In the genomic region with DNA sequence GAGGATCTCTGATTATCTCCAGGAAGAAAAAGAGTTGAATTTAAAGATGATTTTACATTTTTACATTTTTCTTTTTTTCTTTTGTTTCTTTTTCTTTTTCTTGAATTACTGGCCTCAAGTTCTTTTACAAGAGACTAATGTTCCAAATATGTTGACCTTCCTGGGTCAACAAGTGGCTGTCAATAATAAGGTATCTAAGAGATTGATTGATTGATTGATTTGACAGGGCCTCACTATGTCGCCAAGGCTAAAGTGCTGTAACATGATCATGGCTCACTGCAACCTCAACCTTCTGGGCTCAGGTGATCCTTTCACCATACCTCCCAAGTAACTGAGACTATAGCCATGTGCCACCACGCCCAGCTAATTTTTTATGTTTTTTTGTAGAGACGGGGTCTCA, we compare ENCODE assay signal across 3 cellular contexts.
A peak's percentile ranks its signal among the peaks of the same experiment; 100 is the strongest.
TF ChIP-seq lines count a peak whose summit lies in the region.

No MANE protein-coding gene starts in this region.

TF ChIP-seq in HepG2, 621 proteins besides CTCF, POLR2A, EP300 and RAD21:
- TF ChIP-seq ZNF430 (CRISPR knock-in tag; IDR thresholded peaks at IDR 0.05) (no peak), ZNF878 (CRISPR knock-in tag; IDR thresholded peaks at IDR 0.05) (no peak), SOX13 (IDR thresholded peaks at IDR 0.05) (no peak), SOX13 (CRISPR knock-in tag; conservative IDR thresholded peaks at IDR 0.05 in 1 of 2, IDR thresholded peaks at IDR 0.05 in 1 of 2) (no peak), KAT2B (IDR thresholded peaks at IDR 0.05; ENCODE audit: borderline replicate concordance, low read depth, low read length) (peak; percentile 19; the same call in 1 of the 2 replicates)
- TF ChIP-seq, protein P1, sequence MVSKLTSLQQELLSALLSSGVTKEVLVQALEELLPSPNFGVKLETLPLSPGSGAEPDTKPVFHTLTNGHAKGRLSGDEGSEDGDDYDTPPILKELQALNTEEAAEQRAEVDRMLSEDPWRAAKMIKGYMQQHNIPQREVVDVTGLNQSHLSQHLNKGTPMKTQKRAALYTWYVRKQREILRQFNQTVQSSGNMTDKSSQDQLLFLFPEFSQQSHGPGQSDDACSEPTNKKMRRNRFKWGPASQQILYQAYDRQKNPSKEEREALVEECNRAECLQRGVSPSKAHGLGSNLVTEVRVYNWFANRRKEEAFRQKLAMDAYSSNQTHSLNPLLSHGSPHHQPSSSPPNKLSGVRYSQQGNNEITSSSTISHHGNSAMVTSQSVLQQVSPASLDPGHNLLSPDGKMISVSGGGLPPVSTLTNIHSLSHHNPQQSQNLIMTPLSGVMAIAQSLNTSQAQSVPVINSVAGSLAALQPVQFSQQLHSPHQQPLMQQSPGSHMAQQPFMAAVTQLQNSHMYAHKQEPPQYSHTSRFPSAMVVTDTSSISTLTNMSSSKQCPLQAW (CRISPR knock-in tag; IDR thresholded peaks at IDR 0.05), result no peak
TF ChIP-seq in HepG2: peak in this region for 1.

TF ChIP-seq in HEK293T, 16 proteins besides CTCF, POLR2A, EP300 and RAD21:
- no peak for TF ChIP-seq BHLHE40 (IDR thresholded peaks at IDR 0.05; ENCODE audit: borderline replicate concordance)
- TF ChIP-seq LEF1 (IDR thresholded peaks at IDR 0.05; ENCODE audit: borderline replicate concordance), result no peak
- TF ChIP-seq, protein P2, sequence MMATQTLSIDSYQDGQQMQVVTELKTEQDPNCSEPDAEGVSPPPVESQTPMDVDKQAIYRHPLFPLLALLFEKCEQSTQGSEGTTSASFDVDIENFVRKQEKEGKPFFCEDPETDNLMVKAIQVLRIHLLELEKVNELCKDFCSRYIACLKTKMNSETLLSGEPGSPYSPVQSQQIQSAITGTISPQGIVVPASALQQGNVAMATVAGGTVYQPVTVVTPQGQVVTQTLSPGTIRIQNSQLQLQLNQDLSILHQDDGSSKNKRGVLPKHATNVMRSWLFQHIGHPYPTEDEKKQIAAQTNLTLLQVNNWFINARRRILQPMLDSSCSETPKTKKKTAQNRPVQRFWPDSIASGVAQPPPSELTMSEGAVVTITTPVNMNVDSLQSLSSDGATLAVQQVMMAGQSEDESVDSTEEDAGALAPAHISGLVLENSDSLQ (IDR thresholded peaks at IDR 0.05), result peak; percentile 89
- TF ChIP-seq L3MBTL2 (conservative IDR thresholded peaks at IDR 0.05), result no peak
- TF ChIP-seq NFRKB (IDR thresholded peaks at IDR 0.05), result no peak

TF ChIP-seq in K562, 482 proteins besides CTCF, POLR2A, EP300 and RAD21:
- TF ChIP-seq NCOA6 (IDR thresholded peaks at IDR 0.05) (no peak), CREB1 (IDR thresholded peaks at IDR 0.05) (no peak), CREB1 (CRISPR knock-in tag; IDR thresholded peaks at IDR 0.05) (no peak), TCF7 (IDR thresholded peaks at IDR 0.05; ENCODE audit: borderline replicate concordance) (no peak), TRIM28 (IDR thresholded peaks at IDR 0.05) (no peak), KLF6 (CRISPR knock-in tag; IDR thresholded peaks at IDR 0.05; ENCODE audit: borderline replicate concordance) (no peak), ZNF347 (CRISPR knock-in tag; IDR thresholded peaks at IDR 0.05; ENCODE audit: low read depth) (no peak), RBM34 (IDR thresholded peaks at IDR 0.05; ENCODE audit: borderline replicate concordance, insufficient read depth, low read length) (no peak), FOXJ2 (tag; IDR thresholded peaks at IDR 0.05) (no peak), MEIS2 (IDR thresholded peaks at IDR 0.05; ENCODE audit: partially characterized antibody) (peak; percentile 67), TAF1 (IDR thresholded peaks at IDR 0.05; ENCODE audit: control insufficient read depth, extremely low read depth, insufficient read depth, low read length, severe bottlenecking) (no peak), SRSF7 (optimal IDR thresholded peaks at IDR 0.05; ENCODE audit: low read depth, low read length) (no peak)
- TF ChIP-seq, protein P3, sequence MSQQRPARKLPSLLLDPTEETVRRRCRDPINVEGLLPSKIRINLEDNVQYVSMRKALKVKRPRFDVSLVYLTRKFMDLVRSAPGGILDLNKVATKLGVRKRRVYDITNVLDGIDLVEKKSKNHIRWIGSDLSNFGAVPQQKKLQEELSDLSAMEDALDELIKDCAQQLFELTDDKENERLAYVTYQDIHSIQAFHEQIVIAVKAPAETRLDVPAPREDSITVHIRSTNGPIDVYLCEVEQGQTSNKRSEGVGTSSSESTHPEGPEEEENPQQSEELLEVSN (IDR thresholded peaks at IDR 0.05; ENCODE audit: borderline replicate concordance in 1 of 2, extremely low read depth in 1 of 2, insufficient read depth in 1 of 2, insufficient read length in 1 of 2, low read depth in 1 of 2, low read length in 1 of 2, poor library complexity in 1 of 2, severe bottlenecking in 1 of 2), result no peak
- TF ChIP-seq, protein P4, sequence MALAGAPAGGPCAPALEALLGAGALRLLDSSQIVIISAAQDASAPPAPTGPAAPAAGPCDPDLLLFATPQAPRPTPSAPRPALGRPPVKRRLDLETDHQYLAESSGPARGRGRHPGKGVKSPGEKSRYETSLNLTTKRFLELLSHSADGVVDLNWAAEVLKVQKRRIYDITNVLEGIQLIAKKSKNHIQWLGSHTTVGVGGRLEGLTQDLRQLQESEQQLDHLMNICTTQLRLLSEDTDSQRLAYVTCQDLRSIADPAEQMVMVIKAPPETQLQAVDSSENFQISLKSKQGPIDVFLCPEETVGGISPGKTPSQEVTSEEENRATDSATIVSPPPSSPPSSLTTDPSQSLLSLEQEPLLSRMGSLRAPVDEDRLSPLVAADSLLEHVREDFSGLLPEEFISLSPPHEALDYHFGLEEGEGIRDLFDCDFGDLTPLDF (CRISPR knock-in tag; IDR thresholded peaks at IDR 0.05), result no peak
- TF ChIP-seq, protein P5, sequence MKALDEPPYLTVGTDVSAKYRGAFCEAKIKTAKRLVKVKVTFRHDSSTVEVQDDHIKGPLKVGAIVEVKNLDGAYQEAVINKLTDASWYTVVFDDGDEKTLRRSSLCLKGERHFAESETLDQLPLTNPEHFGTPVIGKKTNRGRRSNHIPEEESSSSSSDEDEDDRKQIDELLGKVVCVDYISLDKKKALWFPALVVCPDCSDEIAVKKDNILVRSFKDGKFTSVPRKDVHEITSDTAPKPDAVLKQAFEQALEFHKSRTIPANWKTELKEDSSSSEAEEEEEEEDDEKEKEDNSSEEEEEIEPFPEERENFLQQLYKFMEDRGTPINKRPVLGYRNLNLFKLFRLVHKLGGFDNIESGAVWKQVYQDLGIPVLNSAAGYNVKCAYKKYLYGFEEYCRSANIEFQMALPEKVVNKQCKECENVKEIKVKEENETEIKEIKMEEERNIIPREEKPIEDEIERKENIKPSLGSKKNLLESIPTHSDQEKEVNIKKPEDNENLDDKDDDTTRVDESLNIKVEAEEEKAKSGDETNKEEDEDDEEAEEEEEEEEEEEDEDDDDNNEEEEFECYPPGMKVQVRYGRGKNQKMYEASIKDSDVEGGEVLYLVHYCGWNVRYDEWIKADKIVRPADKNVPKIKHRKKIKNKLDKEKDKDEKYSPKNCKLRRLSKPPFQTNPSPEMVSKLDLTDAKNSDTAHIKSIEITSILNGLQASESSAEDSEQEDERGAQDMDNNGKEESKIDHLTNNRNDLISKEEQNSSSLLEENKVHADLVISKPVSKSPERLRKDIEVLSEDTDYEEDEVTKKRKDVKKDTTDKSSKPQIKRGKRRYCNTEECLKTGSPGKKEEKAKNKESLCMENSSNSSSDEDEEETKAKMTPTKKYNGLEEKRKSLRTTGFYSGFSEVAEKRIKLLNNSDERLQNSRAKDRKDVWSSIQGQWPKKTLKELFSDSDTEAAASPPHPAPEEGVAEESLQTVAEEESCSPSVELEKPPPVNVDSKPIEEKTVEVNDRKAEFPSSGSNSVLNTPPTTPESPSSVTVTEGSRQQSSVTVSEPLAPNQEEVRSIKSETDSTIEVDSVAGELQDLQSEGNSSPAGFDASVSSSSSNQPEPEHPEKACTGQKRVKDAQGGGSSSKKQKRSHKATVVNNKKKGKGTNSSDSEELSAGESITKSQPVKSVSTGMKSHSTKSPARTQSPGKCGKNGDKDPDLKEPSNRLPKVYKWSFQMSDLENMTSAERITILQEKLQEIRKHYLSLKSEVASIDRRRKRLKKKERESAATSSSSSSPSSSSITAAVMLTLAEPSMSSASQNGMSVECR (CRISPR knock-in tag; IDR thresholded peaks at IDR 0.05), result no peak
- TF ChIP-seq, protein P6, sequence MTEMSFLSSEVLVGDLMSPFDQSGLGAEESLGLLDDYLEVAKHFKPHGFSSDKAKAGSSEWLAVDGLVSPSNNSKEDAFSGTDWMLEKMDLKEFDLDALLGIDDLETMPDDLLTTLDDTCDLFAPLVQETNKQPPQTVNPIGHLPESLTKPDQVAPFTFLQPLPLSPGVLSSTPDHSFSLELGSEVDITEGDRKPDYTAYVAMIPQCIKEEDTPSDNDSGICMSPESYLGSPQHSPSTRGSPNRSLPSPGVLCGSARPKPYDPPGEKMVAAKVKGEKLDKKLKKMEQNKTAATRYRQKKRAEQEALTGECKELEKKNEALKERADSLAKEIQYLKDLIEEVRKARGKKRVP (CRISPR knock-in tag; IDR thresholded peaks at IDR 0.05), result no peak
- TF ChIP-seq, protein P2 (IDR thresholded peaks at IDR 0.05), result peak; percentile 49; the same call in 1 of the 2 replicates
- TF ChIP-seq, protein P7, sequence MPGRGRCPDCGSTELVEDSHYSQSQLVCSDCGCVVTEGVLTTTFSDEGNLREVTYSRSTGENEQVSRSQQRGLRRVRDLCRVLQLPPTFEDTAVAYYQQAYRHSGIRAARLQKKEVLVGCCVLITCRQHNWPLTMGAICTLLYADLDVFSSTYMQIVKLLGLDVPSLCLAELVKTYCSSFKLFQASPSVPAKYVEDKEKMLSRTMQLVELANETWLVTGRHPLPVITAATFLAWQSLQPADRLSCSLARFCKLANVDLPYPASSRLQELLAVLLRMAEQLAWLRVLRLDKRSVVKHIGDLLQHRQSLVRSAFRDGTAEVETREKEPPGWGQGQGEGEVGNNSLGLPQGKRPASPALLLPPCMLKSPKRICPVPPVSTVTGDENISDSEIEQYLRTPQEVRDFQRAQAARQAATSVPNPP (IDR thresholded peaks at IDR 0.05; ENCODE audit: borderline replicate concordance, insufficient read depth, insufficient read length), result no peak
- TF ChIP-seq, protein P8, sequence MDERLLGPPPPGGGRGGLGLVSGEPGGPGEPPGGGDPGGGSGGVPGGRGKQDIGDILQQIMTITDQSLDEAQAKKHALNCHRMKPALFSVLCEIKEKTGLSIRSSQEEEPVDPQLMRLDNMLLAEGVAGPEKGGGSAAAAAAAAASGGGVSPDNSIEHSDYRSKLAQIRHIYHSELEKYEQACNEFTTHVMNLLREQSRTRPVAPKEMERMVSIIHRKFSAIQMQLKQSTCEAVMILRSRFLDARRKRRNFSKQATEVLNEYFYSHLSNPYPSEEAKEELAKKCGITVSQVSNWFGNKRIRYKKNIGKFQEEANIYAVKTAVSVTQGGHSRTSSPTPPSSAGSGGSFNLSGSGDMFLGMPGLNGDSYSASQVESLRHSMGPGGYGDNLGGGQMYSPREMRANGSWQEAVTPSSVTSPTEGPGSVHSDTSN (CRISPR knock-in tag; IDR thresholded peaks at IDR 0.05; ENCODE audit: low read depth), result no peak
- TF ChIP-seq, protein P8 (tag; conservative IDR thresholded peaks at IDR 0.05; ENCODE audit: low read depth), result peak; percentile 70
